ENCODE assay signal across 9 cellular contexts in genomic region chr2:57890462-57890861, GRCh38.
A peak's percentile ranks its signal among the peaks of the same experiment; 100 is the strongest.
DNase-seq lines count a peak whose midpoint lies in the region; ATAC-seq and TF ChIP-seq lines count a peak whose summit lies in the region.
"Had no signal": no experiment of that assay in that cellular context is flagged by ENCODE, and none has a peak within 500 bp of the region (broad histone marks: within the 10 kb centered on the region; RNA-seq: fewer than 3 reads in every experiment).

No MANE protein-coding gene starts in this region.

- no peak overlapping the region for H3K4me3 ChIP-seq in hepatocyte
- no peak overlapping the region for H3K4me3 ChIP-seq in gastroesophageal sphincter

- H3K27ac ChIP-seq in hepatocyte (no peak overlapping the region), gastroesophageal sphincter (no peak overlapping the region)

- H3K27me3 ChIP-seq in hepatocyte (no peaks in the 10 kb centered on the region), gastroesophageal sphincter (no peaks in the 10 kb centered on the region)

- H2AFZ ChIP-seq in hepatocyte, result no peak overlapping the region

- no peak overlapping the region for H3K4me2 ChIP-seq in hepatocyte

- no peak for TF ChIP-seq CTCF in hepatocyte (IDR thresholded peaks at IDR 0.05; ENCODE audit: poor library complexity)
- no peak for TF ChIP-seq CTCF in gastroesophageal sphincter (IDR thresholded peaks at IDR 0.05)

- peak; percentile 26 for DNase-seq in hepatocyte (ENCODE audit: low spot score)
- DNase-seq in cardiac septum (ENCODE audit: low spot score), result no peak
- DNase-seq in NCI-H1105 treated with DMSO at 0.1 percent for 48 hours (lab: John Stamatoyannopoulos, UW), result no peak
- no peak for DNase-seq in GF-D8 (lab: John Stamatoyannopoulos, UW)
- DNase-seq: NCI-H2029 treated with DMSO at 0.1 percent for 48 hours had no signal

- H3K36me3 ChIP-seq in hepatocyte (replicated peaks; ENCODE audit: insufficient read depth, low read depth), result no peaks in the 10 kb centered on the region
- no peaks in the 10 kb centered on the region for H3K36me3 ChIP-seq in gastroesophageal sphincter

- no peaks in the 10 kb centered on the region for H3K9me2 ChIP-seq in hepatocyte (replicated peaks; ENCODE audit: insufficient read depth)

- no peak for TF ChIP-seq POLR2A in gastroesophageal sphincter (IDR thresholded peaks at IDR 0.05)

- H3K9me3 ChIP-seq in hepatocyte (ENCODE audit: low read depth) (no peaks in the 10 kb centered on the region), gastroesophageal sphincter (no peaks in the 10 kb centered on the region)

- H3K4me1 ChIP-seq in hepatocyte (ENCODE audit: insufficient read depth) (peaks cover 22% of the 10 kb centered on the region), gastroesophageal sphincter (no peaks in the 10 kb centered on the region)

- TF ChIP-seq EP300 in gastroesophageal sphincter (IDR thresholded peaks at IDR 0.05), result no peak

- no peaks in the 10 kb centered on the region for H3K79me2 ChIP-seq in hepatocyte

- ATAC-seq in GM18498 (IDR thresholded peaks at IDR 0.05; ENCODE audit: unreplicated experiment) (peak; percentile 42), GM21786 (IDR thresholded peaks at IDR 0.05; ENCODE audit: unreplicated experiment) (peak; percentile 41), HG03571 (IDR thresholded peaks at IDR 0.05; ENCODE audit: unreplicated experiment) (peak; percentile 47), gastroesophageal sphincter (no peak)

- H4K20me1 ChIP-seq in hepatocyte (ENCODE audit: insufficient read depth, poor library complexity, severe bottlenecking), result no peaks in the 10 kb centered on the region

- intact Hi-C loops in cardiac septum (cut with DNase I), result no loop called here
